In genomic region chr2:71083752-71084312, GRCh38 we compare ENCODE assay signal across 8 cellular contexts. TPM values are rescaled to one million over a fixed set of nuclear protein-coding genes. Genes with fewer than 3 reads are reported as not detected.
A peak's percentile ranks its signal among the peaks of the same experiment; 100 is the strongest.
DNase-seq lines count a peak whose midpoint lies in the region; ATAC-seq, FAIRE-seq and TF ChIP-seq lines count a peak whose summit lies in the region.
"Not testable (repeated sequence)": the region's sequence is repeated elsewhere in the genome, so short reads cannot be mapped to it uniquely, and the experiment has no call there.

No MANE protein-coding gene starts in this region.

- not testable (repeated sequence) for H3K36me3 ChIP-seq in GM23338 (ENCODE audit: insufficient read depth); K562 (ENCODE audit: control insufficient read depth, insufficient read depth, low read length)
- H3K36me3 ChIP-seq in spleen = peaks cover 0 to 20% (median 11%) of the 10 kb centered on the region in 6 donors

- TF ChIP-seq POLR2A in K562 (conservative IDR thresholded peaks at IDR 0.05); spleen (IDR thresholded peaks at IDR 0.05): not testable (repeated sequence)

- not testable (repeated sequence) for H3K9me1 ChIP-seq in K562 (ENCODE audit: control insufficient read depth, insufficient read depth, low read length)

- 4% methylated on average over 10 of the region's 13 CpGs for WGBS in K562 (ENCODE audit: insufficient coverage, low coverage, missing lambda C conversion rate)
- 43 to 56% (median 48%) methylated on average over 6 to 10 of the region's 13 CpGs for WGBS in spleen, 5 donors

- H3K9me3 Mint-ChIP-seq in GM23338; immature natural killer cell; naive thymus-derived CD8-positive, alpha-beta T cell: not testable (repeated sequence)

- peak overlapping the region; percentile 9 for H3K4me3 ChIP-seq in AG09309 (ENCODE audit: control insufficient read depth, low read depth, low read length)
- H3K4me3 ChIP-seq in GM23338, K562: not testable (repeated sequence)
- H3K4me3 ChIP-seq in epithelial cell of proximal tubule (ENCODE audit: low read depth, low read length) = peak overlapping the region; percentile 10
- H3K4me3 ChIP-seq in spleen = peak overlapping the region in 2 of 8 donors; percentile 20 to 46

- POLR2A ChIA-PET in K562 (lab: Yijun Ruan, JAX) = interaction anchor here (0.7 to 1.0 kb wide), 2 partner anchors 13 to 71 kb away, joined by 3 to 4 read pairs; no protein-coding TSS in a partner anchor
- POLR2A ChIA-PET in naive thymus-derived CD8-positive, alpha-beta T cell (lab: Charles Lee) = interaction anchor here (1.1 to 1.5 kb wide), 2 partner anchors 16 to 790 kb away, joined by 7 to 11 read pairs; partner anchors contain the start of genes NAGK and SNRPG

- FAIRE-seq in K562 (lab: Jason Lieb, UNC) = not testable (repeated sequence)

- not testable (repeated sequence) for H3F3A ChIP-seq in GM23338 (replicated peaks; ENCODE audit: low read depth)

- not testable (repeated sequence) for H3K27ac ChIP-seq in GM23338 (ENCODE audit: low read depth); K562 (ENCODE audit: extremely low read depth, low read depth, low read length)
- H3K27ac ChIP-seq in spleen = peak overlapping the region in 6 of 8 donors; percentile 41 to 78 (median 66)

- not testable (repeated sequence) for BruUV-seq in K562 (replicated peaks; lab: Mats Ljungman, UMichigan)

- not testable (repeated sequence) for H3K79me2 ChIP-seq in GM23338 (replicated peaks; ENCODE audit: insufficient read depth); K562 (ENCODE audit: control insufficient read depth, insufficient read depth, low read length)

- peaks cover 56% of the 10 kb centered on the region for H3K4me1 Mint-ChIP-seq in GM23338
- peaks cover 11 to 15% of the 10 kb centered on the region in 2 donors for H3K4me1 Mint-ChIP-seq in immature natural killer cell
- peaks cover 2 to 19% (median 12%) of the 10 kb centered on the region in 4 donors for H3K4me1 Mint-ChIP-seq in naive thymus-derived CD8-positive, alpha-beta T cell

- 0 out of 4 replicates have a peak overlapping the region, but pooled peaks of 1 of the 2 experiments have one; percentile 61 for H3K9ac ChIP-seq in K562 (ENCODE audit: insufficient read depth in 1 of 2, low read depth in 2 of 2, low read length in 2 of 2)

- H3K27me3 Mint-ChIP-seq in GM23338 (ENCODE audit: insufficient read depth, low read depth, poor library complexity); immature natural killer cell (ENCODE audit: low read depth in 3 of 3): not testable (repeated sequence)
- peaks cover 0 to 20% (median 3%) of the 10 kb centered on the region in 5 donors for H3K27me3 Mint-ChIP-seq in naive thymus-derived CD8-positive, alpha-beta T cell

- H3K27ac Mint-ChIP-seq in GM23338 = not testable (repeated sequence)
- H3K27ac Mint-ChIP-seq in immature natural killer cell = peak overlapping the region in 1 of 6 donors; percentile 13
- peak overlapping the region in 9 of 10 donors; percentile 44 to 79 (median 72) for H3K27ac Mint-ChIP-seq in naive thymus-derived CD8-positive, alpha-beta T cell

- CTCF ChIA-PET in K562 (lab: Yijun Ruan, JAX; ENCODE audit: low intra/inter-chr PET ratio) = not testable (repeated sequence)

- not testable (repeated sequence) for TF ChIP-seq CTCF in AG09309 (IDR thresholded peaks at IDR 0.05; ENCODE audit: control insufficient read depth, insufficient read depth, low read depth, low read length, missing control alignments); GM23338 (conservative IDR thresholded peaks at IDR 0.05; ENCODE audit: low read depth in 2 of 2); K562 (IDR thresholded peaks at IDR 0.05 in 2 of 3, conservative IDR thresholded peaks at IDR 0.05 in 1 of 3; ENCODE audit: insufficient read depth in 2 of 3, low read depth in 1 of 3, low read length in 3 of 3); epithelial cell of proximal tubule (conservative IDR thresholded peaks at IDR 0.05; ENCODE audit: low read depth, low read length); spleen (IDR thresholded peaks at IDR 0.05 in 8 of 11, conservative IDR thresholded peaks at IDR 0.05 in 3 of 11)

- H2AFZ ChIP-seq in GM23338 (peak overlapping the region; percentile 66; the same call in 1 of the 2 replicates), K562 (ENCODE audit: low read depth, low read length) (peak overlapping the region; percentile 80)

- H3K4me1 ChIP-seq in GM23338 (ENCODE audit: insufficient read depth) = peaks cover 52% of the 10 kb centered on the region
- H3K4me1 ChIP-seq in K562 (replicated peaks in 1 of 2; ENCODE audit: control insufficient read depth in 2 of 2, insufficient read depth in 2 of 2, low read length in 2 of 2) = not testable (repeated sequence)
- H3K4me1 ChIP-seq in spleen = peaks cover 0 to 19% (median 14%) of the 10 kb centered on the region in 6 donors

- in situ Hi-C loops in K562 (cut with MboI) = not testable (repeated sequence)

- H3K9me3 ChIP-seq in K562 (replicated peaks; ENCODE audit: control insufficient read depth, insufficient read depth, low read depth, low read length); spleen: not testable (repeated sequence)

- not testable (repeated sequence) for TF ChIP-seq EP300 in K562 (IDR thresholded peaks at IDR 0.05; ENCODE audit: low read length)

- not testable (repeated sequence) for H4K20me1 ChIP-seq in GM23338 (replicated peaks; ENCODE audit: insufficient read depth); K562 (replicated peaks; ENCODE audit: control insufficient read depth, insufficient read depth, low read length)

- not testable (repeated sequence) for ATAC-seq in GM23338
- ATAC-seq in K562 = peak; percentile 51; the same call in 2 of the 3 replicates
- ATAC-seq in naive thymus-derived CD8-positive, alpha-beta T cell = peak; percentile 35 to 57

- not testable (repeated sequence) for DNase-seq in AG09309 (ENCODE audit: low read depth); GM23338 (ENCODE audit: low spot score); K562 (ENCODE audit: extremely low read depth in 1 of 4, low spot score in 3 of 4); epithelial cell of proximal tubule (ENCODE audit: low read depth); immature natural killer cell; naive thymus-derived CD8-positive, alpha-beta T cell; spleen
- peak; percentile 29 for DNase-seq in OCI-M1 (lab: John Stamatoyannopoulos, UW)

- not testable (repeated sequence) for H3K4me2 ChIP-seq in GM23338; K562 (ENCODE audit: insufficient read depth, low read length)

- not testable (repeated sequence) for TF ChIP-seq RAD21 in K562 (CRISPR knock-in tag; conservative IDR thresholded peaks at IDR 0.05 in 1 of 2, IDR thresholded peaks at IDR 0.05 in 1 of 2)

- not testable (repeated sequence) for H3K9me2 ChIP-seq in GM23338 (ENCODE audit: insufficient read depth)

- H3K27me3 ChIP-seq in GM23338 (ENCODE audit: insufficient read depth); K562 (ENCODE audit: control insufficient read depth in 2 of 2, insufficient read depth in 2 of 2, low read length in 2 of 2); spleen (replicated peaks in 1 of 7): not testable (repeated sequence)

- intact Hi-C loops in K562 (cut with micrococcal nuclease); spleen (cut with DNase I; ENCODE audit: low total_unique reads): not testable (repeated sequence)

- H3K4me3 Mint-ChIP-seq in GM23338 = not testable (repeated sequence)
- peak overlapping the region; percentile 18 to 63 (median 27) for H3K4me3 Mint-ChIP-seq in immature natural killer cell
- H3K4me3 Mint-ChIP-seq in naive thymus-derived CD8-positive, alpha-beta T cell = peak overlapping the region; percentile 40 to 78 (median 70)

- not testable (repeated sequence) for H3K36me3 Mint-ChIP-seq in GM23338 (ENCODE audit: low read depth); immature natural killer cell; naive thymus-derived CD8-positive, alpha-beta T cell

RNA-seq across cellular contexts. Expression of gene NAGK, which starts 15.4 kb away (rescaled TPM):
- total RNA-seq in GM23338 (2014; rRNA removed; shearing (Covaris generic)) = 24.3 and 55.6 TPM in 2 replicates
- polyA plus RNA-seq in GM23338 (2016; fragmentation: Nextera tagmentation; extraction: Ambion mirVana) (47.0 and 48.0 TPM in 2 replicates), K562 (2011; rRNA removed) (9.1 and 11.7 TPM in 2 replicates), K562 (2014; fragmentation: Illumina TruSeq; extraction: Trizol) (8.8 and 9.4 TPM in 2 replicates), K562 (2014; fragmentation: Nextera tagmentation; extraction: Ambion mirVana) (10 to 100 TPM in 1 of 2 experiments, 1 to 10 TPM in 1; 4.9 to 10.6 TPM), K562 (2014; rRNA removed) (13.4 and 18.6 TPM in 2 replicates), immature natural killer cell (10 to 100 TPM; 68.5 to 85.7 (median 79.4) TPM), spleen (100 to 1,000 TPM; 127 to 321 (median 266) TPM)
- 47.5 and 82.4 TPM in 2 replicates for total RNA-seq in K562 (2011; cell fraction: chromatin; rRNA removed; ENCODE audit: low replicate concordance)
- 40.3 and 50.5 TPM in 2 replicates for total RNA-seq in K562 (2011; cell fraction: nucleolus; rRNA removed)
- 48.0 and 59.6 TPM in 2 replicates for total RNA-seq in K562 (2011; cell fraction: nucleoplasm; rRNA removed)
- total RNA-seq in K562 (2014; rRNA removed) (8.9 and 11.1 TPM in 2 replicates), K562 (2014; rRNA removed; fragmentation: Illumina TruSeq; extraction: Trizol) (4.3 and 7.3 TPM in 2 replicates), K562 (2015; rRNA removed; fragmentation: Illumina TruSeq; extraction: Trizol) (10.2 and 10.7 TPM in 2 replicates), K562 (2021) (8.8 and 14.9 TPM in 2 replicates), epithelial cell of proximal tubule (100 and 119 TPM in 2 replicates), spleen (100 to 1,000 TPM; 123 to 306 (median 181) TPM)
- polyA plus RNA-seq in K562 (2011; cell fraction: cytosol; rRNA removed) = 10.4 and 14.7 TPM in 2 replicates
- polyA plus RNA-seq in K562 (2011; cell fraction: nucleus; rRNA removed) = 38.4 and 51.1 TPM in 2 replicates
- 21.2 and 42.3 TPM in 2 replicates for polyA plus RNA-seq in K562 (2012)
- 10.1 and 10.7 TPM in 2 replicates for polyA minus RNA-seq in K562 (2011; rRNA and poly(A)+ RNA removed)
- polyA minus RNA-seq in K562 (2011; cell fraction: cytosol; rRNA and poly(A)+ RNA removed) = 5.2 and 5.5 TPM in 2 replicates
- 15.9 and 16.9 TPM in 2 replicates for polyA minus RNA-seq in K562 (2011; cell fraction: nucleus; rRNA and poly(A)+ RNA removed)
- 100 to 1,000 TPM in 1 of 2 experiments, 10 to 100 TPM in 1; 96.2 to 113 TPM for total RNA-seq in naive thymus-derived CD8-positive, alpha-beta T cell
- polyA plus RNA-seq in naive thymus-derived CD8-positive, alpha-beta T cell = 10 to 100 TPM; 33.7 to 51.1 (median 43.6) TPM

RNA-seq across cellular contexts. Expression of gene MCEE, which starts 46.2 kb away (rescaled TPM):
- total RNA-seq in GM23338 (2014; rRNA removed; shearing (Covaris generic)) = 8.4 and 9.9 TPM in 2 replicates
- 26.2 and 31.1 TPM in 2 replicates for polyA plus RNA-seq in GM23338 (2016; fragmentation: Nextera tagmentation; extraction: Ambion mirVana)
- 61.3 and 74.5 TPM in 2 replicates for total RNA-seq in K562 (2011; cell fraction: chromatin; rRNA removed; ENCODE audit: low replicate concordance)
- total RNA-seq in K562 (2011; cell fraction: nucleolus; rRNA removed) = 34.5 and 45.0 TPM in 2 replicates
- total RNA-seq in K562 (2011; cell fraction: nucleoplasm; rRNA removed) = 42.9 and 46.5 TPM in 2 replicates
- 15.6 and 19.8 TPM in 2 replicates for total RNA-seq in K562 (2014; rRNA removed)
- 24.5 and 25.9 TPM in 2 replicates for total RNA-seq in K562 (2014; rRNA removed; fragmentation: Illumina TruSeq; extraction: Trizol)
- total RNA-seq in K562 (2015; rRNA removed; fragmentation: Illumina TruSeq; extraction: Trizol) = 17.8 and 18.6 TPM in 2 replicates
- total RNA-seq in K562 (2021) = 17.8 and 19.1 TPM in 2 replicates
- 29.1 and 29.9 TPM in 2 replicates for polyA plus RNA-seq in K562 (2011; rRNA removed)
- polyA plus RNA-seq in K562 (2011; cell fraction: cytosol; rRNA removed) = 9.3 and 12.8 TPM in 2 replicates
- polyA plus RNA-seq in K562 (2011; cell fraction: nucleus; rRNA removed) = 32.9 and 37.3 TPM in 2 replicates
- 16.7 and 17.9 TPM in 2 replicates for polyA plus RNA-seq in K562 (2012)
- 19.1 and 19.8 TPM in 2 replicates for polyA plus RNA-seq in K562 (2014; fragmentation: Illumina TruSeq; extraction: Trizol)
- 10 to 100 TPM; 43.8 to 49.1 TPM for polyA plus RNA-seq in K562 (2014; fragmentation: Nextera tagmentation; extraction: Ambion mirVana)
- polyA plus RNA-seq in K562 (2014; rRNA removed) = 25.6 and 28.2 TPM in 2 replicates
- 9.7 and 10.7 TPM in 2 replicates for polyA minus RNA-seq in K562 (2011; rRNA and poly(A)+ RNA removed)
- 6.4 and 6.8 TPM in 2 replicates for polyA minus RNA-seq in K562 (2011; cell fraction: cytosol; rRNA and poly(A)+ RNA removed)
- 16.4 and 25.4 TPM in 2 replicates for polyA minus RNA-seq in K562 (2011; cell fraction: nucleus; rRNA and poly(A)+ RNA removed)
- total RNA-seq in epithelial cell of proximal tubule = 2.4 and 2.9 TPM in 2 replicates
- 10 to 100 TPM; 13.7 to 23.6 (median 16.3) TPM for polyA plus RNA-seq in immature natural killer cell
- total RNA-seq in naive thymus-derived CD8-positive, alpha-beta T cell = 10 to 100 TPM; 19.0 to 21.2 TPM
- polyA plus RNA-seq in naive thymus-derived CD8-positive, alpha-beta T cell = 10 to 100 TPM; 20.9 to 25.1 (median 22.2) TPM
- total RNA-seq in spleen = 10 to 100 TPM; 10.4 to 18.4 (median 14.2) TPM
- 10 to 100 TPM; 15.6 to 21.8 (median 18.0) TPM for polyA plus RNA-seq in spleen

RNA-seq across cellular contexts. Expression of gene MPHOSPH10, which starts 46.6 kb away (rescaled TPM):
- total RNA-seq in GM23338 (2014; rRNA removed; shearing (Covaris generic)) = 23.8 and 24.9 TPM in 2 replicates
- polyA plus RNA-seq in GM23338 (2016; fragmentation: Nextera tagmentation; extraction: Ambion mirVana) (53.7 and 64.8 TPM in 2 replicates), K562 (2011; rRNA removed) (23.8 and 40.2 TPM in 2 replicates), K562 (2014; fragmentation: Illumina TruSeq; extraction: Trizol) (67.2 and 83.6 TPM in 2 replicates), K562 (2014; fragmentation: Nextera tagmentation; extraction: Ambion mirVana) (10 to 100 TPM; 36.8 to 56.3 TPM), K562 (2014; rRNA removed) (74.8 and 83.7 TPM in 2 replicates), immature natural killer cell (10 to 100 TPM in 2 of 3 donors, 1 to 10 TPM in 1; 7.7 to 22.6 (median 13.4) TPM), spleen (10 to 100 TPM; 20.8 to 23.6 (median 21.7) TPM)
- 27.7 and 84.8 TPM in 2 replicates for total RNA-seq in K562 (2011; cell fraction: chromatin; rRNA removed; ENCODE audit: low replicate concordance)
- total RNA-seq in K562 (2011; cell fraction: nucleolus; rRNA removed) = 18.7 and 18.9 TPM in 2 replicates
- total RNA-seq in K562 (2011; cell fraction: nucleoplasm; rRNA removed) = 37.2 and 63.7 TPM in 2 replicates
- total RNA-seq in K562 (2014; rRNA removed) (55.9 and 66.6 TPM in 2 replicates), K562 (2014; rRNA removed; fragmentation: Illumina TruSeq; extraction: Trizol) (58.5 and 65.3 TPM in 2 replicates), K562 (2015; rRNA removed; fragmentation: Illumina TruSeq; extraction: Trizol) (63.7 and 71.7 TPM in 2 replicates), K562 (2021) (52.1 and 53.4 TPM in 2 replicates), epithelial cell of proximal tubule (20.5 and 23.4 TPM in 2 replicates), spleen (10 to 100 TPM; 20.3 to 35.2 (median 27.4) TPM)
- 3.5 and 5.5 TPM in 2 replicates for polyA plus RNA-seq in K562 (2011; cell fraction: cytosol; rRNA removed)
- 21.4 and 28.4 TPM in 2 replicates for polyA plus RNA-seq in K562 (2011; cell fraction: nucleus; rRNA removed)
- 21.9 and 44.7 TPM in 2 replicates for polyA plus RNA-seq in K562 (2012)
- 32.1 and 37.6 TPM in 2 replicates for polyA minus RNA-seq in K562 (2011; rRNA and poly(A)+ RNA removed)
- 12.6 and 30.7 TPM in 2 replicates for polyA minus RNA-seq in K562 (2011; cell fraction: cytosol; rRNA and poly(A)+ RNA removed)
- 21.9 and 25.9 TPM in 2 replicates for polyA minus RNA-seq in K562 (2011; cell fraction: nucleus; rRNA and poly(A)+ RNA removed)
- total RNA-seq in naive thymus-derived CD8-positive, alpha-beta T cell = 10 to 100 TPM; 55.7 to 58.6 TPM
- polyA plus RNA-seq in naive thymus-derived CD8-positive, alpha-beta T cell = 10 to 100 TPM; 21.5 to 33.6 (median 24.1) TPM
